ENCODE assay signal across 19 cellular contexts in the genomic region with DNA sequence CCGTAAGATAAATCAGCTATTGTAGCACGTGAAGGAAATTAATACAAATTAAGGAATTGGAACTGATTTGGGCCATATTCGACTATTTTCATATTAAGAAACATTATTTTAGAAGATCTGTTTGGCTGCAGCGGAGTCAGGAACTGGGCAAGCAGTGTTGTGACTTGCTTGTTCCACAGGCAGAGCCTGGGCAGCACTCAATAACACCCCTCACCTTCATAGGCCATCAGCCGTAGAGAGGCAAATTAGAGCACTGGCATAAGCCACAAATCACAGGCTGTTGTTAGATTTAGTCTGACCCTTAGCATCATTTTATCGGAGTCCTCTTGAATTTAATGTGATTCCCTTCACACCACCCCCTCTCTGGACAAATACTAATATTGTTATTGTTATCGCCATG.
A peak's percentile ranks its signal among the peaks of the same experiment; 100 is the strongest.
DNase-seq lines count a peak whose midpoint lies in the region; ATAC-seq, FAIRE-seq and TF ChIP-seq lines count a peak whose summit lies in the region.
"Had no signal": no experiment of that assay in that cellular context is flagged by ENCODE, and none has a peak within 500 bp of the region (broad histone marks: within the 10 kb centered on the region; RNA-seq: fewer than 3 reads in every experiment).

No MANE protein-coding gene starts in this region.

- intact Hi-C loops in PC-9 (cut with micrococcal nuclease; ENCODE audit: unreplicated experiment) = loop anchor here (5.0 kb wide), 1 partner anchor 116 kb away; no protein-coding TSS in a partner anchor
- intact Hi-C loops in left ventricle myocardium inferior (cut with micrococcal nuclease) = no loop called here
- intact Hi-C loops in pancreas (cut with DNase I) = no loop called here
- intact Hi-C loops in posterior vena cava (cut with DNase I) = no loop called here
- intact Hi-C loops in lower lobe of right lung (cut with DNase I) = no loop called here

- TF ChIP-seq CTCF in A549 (IDR thresholded peaks at IDR 0.05) (no peak), PC-9 (conservative IDR thresholded peaks at IDR 0.05) (no peak), left ventricle myocardium inferior (IDR thresholded peaks at IDR 0.05; ENCODE audit: borderline replicate concordance) (no peak), pancreas (IDR thresholded peaks at IDR 0.05) (no peak), lower lobe of right lung (IDR thresholded peaks at IDR 0.05) (no peak)

- FAIRE-seq in A549 (lab: Jason Lieb, UNC) (no peak), pancreas (lab: Jason Lieb, UNC) (no peak)
- FAIRE-seq: G401.6 had no signal

- H3K9me3 ChIP-seq in A549 = no peaks in the 10 kb centered on the region
- H3K9me3 ChIP-seq in PC-9 (ENCODE audit: insufficient read depth, low read depth) = no peaks in the 10 kb centered on the region
- no peaks in the 10 kb centered on the region for H3K9me3 ChIP-seq in left ventricle myocardium inferior (replicated peaks)
- no peaks in the 10 kb centered on the region for H3K9me3 ChIP-seq in pancreas
- no peaks in the 10 kb centered on the region for H3K9me3 ChIP-seq in lower lobe of right lung
- H3K9me3 ChIP-seq: BLaER1 had no signal

- H3K4me3 ChIP-seq in A549 = no peak overlapping the region
- no peak overlapping the region for H3K4me3 ChIP-seq in PC-9
- H3K4me3 ChIP-seq in left ventricle myocardium inferior = no peak overlapping the region
- no peak overlapping the region for H3K4me3 ChIP-seq in pancreas
- no peak overlapping the region for H3K4me3 ChIP-seq in lower lobe of right lung
- H3K4me3 ChIP-seq: BLaER1 had no signal

- POLR2A ChIA-PET in A549 (lab: Yijun Ruan, JAX) = no interaction called here
- POLR2A ChIA-PET in PC-9 (lab: Charles Lee; ENCODE audit: unreplicated experiment) = no interaction called here

- no peaks in the 10 kb centered on the region for H3K9me2 ChIP-seq in PC-9 (ENCODE audit: insufficient read depth)

- H3K27me3 ChIP-seq in PC-9 (ENCODE audit: insufficient read depth, low read depth) (no peaks in the 10 kb centered on the region), left ventricle myocardium inferior (ENCODE audit: low read depth) (no peaks in the 10 kb centered on the region), pancreas (no peaks in the 10 kb centered on the region), lower lobe of right lung (ENCODE audit: low read depth) (no peaks in the 10 kb centered on the region)
- H3K27me3 ChIP-seq: BLaER1 had no signal

- no peak for TF ChIP-seq EP300 in A549 (IDR thresholded peaks at IDR 0.05)

- no peak for TF ChIP-seq POLR2A in A549 (IDR thresholded peaks at IDR 0.05; ENCODE audit: low read length)

- H3K4me1 ChIP-seq in A549 = peaks cover 65% of the 10 kb centered on the region
- peaks cover 40% of the 10 kb centered on the region for H3K4me1 ChIP-seq in PC-9 (replicated peaks; ENCODE audit: insufficient read depth)
- H3K4me1 ChIP-seq in left ventricle myocardium inferior = peaks cover 67% of the 10 kb centered on the region
- peaks cover 46 to 73% (median 69%) of the 10 kb centered on the region in 3 donors for H3K4me1 ChIP-seq in pancreas
- H3K4me1 ChIP-seq in lower lobe of right lung = peaks cover 10% of the 10 kb centered on the region

- H3K27ac ChIP-seq in A549 (peak overlapping the region; percentile 43 to 66; a peak in 4 of 6 replicates), PC-9 (peak overlapping the region; percentile 95), left ventricle myocardium inferior (replicated peaks) (peak overlapping the region; percentile 62), pancreas (peak overlapping the region in 3 of 4 donors; percentile 3 to 46 (median 37)), lower lobe of right lung (no peak overlapping the region)
- H3K27ac ChIP-seq: BLaER1, RWPE1 had no signal

- DNase-seq in A549 (ENCODE audit: low read depth in 1 of 2, low spot score in 1 of 2) (no peak), PC-9 (no peak), left ventricle myocardium inferior (no peak), pancreas (no peak), posterior vena cava (ENCODE audit: low spot score) (no peak), lower lobe of right lung (no peak), SIG-M5 (lab: John Stamatoyannopoulos, UW) (no peak)
- DNase-seq: CD8-positive, alpha-beta memory T cell; DND-41; HCEC 1CT; NCI-H1436; NCI-H2029; NCI-H2171; NCI-H446 treated with DMSO at 0.1 percent for 48 hours; NCI-H748 treated with DMSO at 0.1 percent for 48 hours had no signal

- H3F3A ChIP-seq in PC-9 (ENCODE audit: insufficient read depth, low read depth) = peaks cover 31% of the 10 kb centered on the region

- H3K36me3 ChIP-seq in PC-9 (ENCODE audit: low read depth) = peaks cover 5% of the 10 kb centered on the region; the same call in 1 of the 2 replicates
- peaks cover 5% of the 10 kb centered on the region for H3K36me3 ChIP-seq in left ventricle myocardium inferior
- H3K36me3 ChIP-seq in pancreas = peaks cover 0 to 4% (median 0%) of the 10 kb centered on the region in 3 donors
- H3K36me3 ChIP-seq in lower lobe of right lung = no peaks in the 10 kb centered on the region
- H3K36me3 ChIP-seq: BLaER1 had no signal

- peaks cover 47% of the 10 kb centered on the region for H3K79me2 ChIP-seq in PC-9 (ENCODE audit: low read depth)

- no TSS peak for BruUV-seq in PC-9 (replicated peaks; lab: Mats Ljungman, UMichigan)

- H4K20me1 ChIP-seq in PC-9 (ENCODE audit: insufficient read depth) = no peaks in the 10 kb centered on the region
- H4K20me1 ChIP-seq: BLaER1 had no signal

- CTCF ChIA-PET in A549 (lab: Yijun Ruan, JAX) (interaction anchor here (1.1 kb wide), 1 partner anchor 105 kb away, joined by 3 read pairs; no protein-coding TSS in a partner anchor), PC-9 (lab: Charles Lee) (interaction anchor here (0.6 kb wide), 1 partner anchor 29 kb away, joined by 8 read pairs; no protein-coding TSS in a partner anchor)

- ATAC-seq in A549 (no peak), pancreas (no peak), lower lobe of right lung (no peak), HG03045 (IDR thresholded peaks at IDR 0.05; ENCODE audit: unreplicated experiment) (no peak)

- 78% methylated on average over 7 of the region's 7 CpGs for WGBS in A549 (ENCODE audit: missing lambda C conversion rate)
- WGBS in pancreas, 2 donors = 70 to 74% methylated on average over 7 of the region's 7 CpGs

- H2AFZ ChIP-seq in PC-9 = no peak overlapping the region

- no peak for TF ChIP-seq RAD21 in A549 (conservative IDR thresholded peaks at IDR 0.05 in 1 of 2, IDR thresholded peaks at IDR 0.05 in 1 of 2)

- H3K4me2 ChIP-seq in A549 (peak overlapping the region; percentile 33; the same call in 1 of the 3 replicates), PC-9 (peak overlapping the region; percentile 64)
- H3K4me2 ChIP-seq: BLaER1 had no signal

TF ChIP-seq in A549, 52 proteins besides CTCF, POLR2A, EP300 and RAD21:
- TF ChIP-seq, protein P1, sequence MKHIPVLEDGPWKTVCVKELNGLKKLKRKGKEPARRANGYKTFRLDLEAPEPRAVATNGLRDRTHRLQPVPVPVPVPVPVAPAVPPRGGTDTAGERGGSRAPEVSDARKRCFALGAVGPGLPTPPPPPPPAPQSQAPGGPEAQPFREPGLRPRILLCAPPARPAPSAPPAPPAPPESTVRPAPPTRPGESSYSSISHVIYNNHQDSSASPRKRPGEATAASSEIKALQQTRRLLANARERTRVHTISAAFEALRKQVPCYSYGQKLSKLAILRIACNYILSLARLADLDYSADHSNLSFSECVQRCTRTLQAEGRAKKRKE (CRISPR knock-in tag; IDR thresholded peaks at IDR 0.05; ENCODE audit: low read depth) = no peak
- TF ChIP-seq HEYL (CRISPR knock-in tag; IDR thresholded peaks at IDR 0.05) = no peak
- TF ChIP-seq MYC (IDR thresholded peaks at IDR 0.05; ENCODE audit: borderline replicate concordance, low read length) = no peak
- TF ChIP-seq, protein P2, sequence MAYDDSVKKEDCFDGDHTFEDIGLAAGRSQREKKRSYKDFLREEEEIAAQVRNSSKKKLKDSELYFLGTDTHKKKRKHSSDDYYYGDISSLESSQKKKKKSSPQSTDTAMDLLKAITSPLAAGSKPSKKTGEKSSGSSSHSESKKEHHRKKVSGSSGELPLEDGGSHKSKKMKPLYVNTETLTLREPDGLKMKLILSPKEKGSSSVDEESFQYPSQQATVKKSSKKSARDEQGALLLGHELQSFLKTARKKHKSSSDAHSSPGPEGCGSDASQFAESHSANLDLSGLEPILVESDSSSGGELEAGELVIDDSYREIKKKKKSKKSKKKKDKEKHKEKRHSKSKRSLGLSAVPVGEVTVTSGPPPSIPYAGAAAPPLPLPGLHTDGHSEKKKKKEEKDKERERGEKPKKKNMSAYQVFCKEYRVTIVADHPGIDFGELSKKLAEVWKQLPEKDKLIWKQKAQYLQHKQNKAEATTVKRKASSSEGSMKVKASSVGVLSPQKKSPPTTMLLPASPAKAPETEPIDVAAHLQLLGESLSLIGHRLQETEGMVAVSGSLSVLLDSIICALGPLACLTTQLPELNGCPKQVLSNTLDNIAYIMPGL (CRISPR knock-in tag; IDR thresholded peaks at IDR 0.05; ENCODE audit: borderline replicate concordance) = no peak
- no peak for TF ChIP-seq CBX8 (IDR thresholded peaks at IDR 0.05)
- no peak for TF ChIP-seq MAZ (IDR thresholded peaks at IDR 0.05; ENCODE audit: borderline replicate concordance, low read depth, low read length)
- TF ChIP-seq, protein P3, sequence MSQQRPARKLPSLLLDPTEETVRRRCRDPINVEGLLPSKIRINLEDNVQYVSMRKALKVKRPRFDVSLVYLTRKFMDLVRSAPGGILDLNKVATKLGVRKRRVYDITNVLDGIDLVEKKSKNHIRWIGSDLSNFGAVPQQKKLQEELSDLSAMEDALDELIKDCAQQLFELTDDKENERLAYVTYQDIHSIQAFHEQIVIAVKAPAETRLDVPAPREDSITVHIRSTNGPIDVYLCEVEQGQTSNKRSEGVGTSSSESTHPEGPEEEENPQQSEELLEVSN (IDR thresholded peaks at IDR 0.05; ENCODE audit: borderline replicate concordance, low read depth) = no peak
- no peak for TF ChIP-seq FOXS1 (CRISPR knock-in tag; IDR thresholded peaks at IDR 0.05)
- no peak for TF ChIP-seq EHF (CRISPR knock-in tag; IDR thresholded peaks at IDR 0.05)
- no peak for TF ChIP-seq TFCP2L1 (CRISPR knock-in tag; IDR thresholded peaks at IDR 0.05)
- TF ChIP-seq NR3C1 (IDR thresholded peaks at IDR 0.05) = no peak
- no peak for TF ChIP-seq CHD4 (IDR thresholded peaks at IDR 0.05; ENCODE audit: borderline replicate concordance)
- TF ChIP-seq ZSCAN20 (CRISPR knock-in tag; IDR thresholded peaks at IDR 0.05) = no peak
- no peak for TF ChIP-seq KDM1A (IDR thresholded peaks at IDR 0.05; ENCODE audit: low read depth)
- no peak for TF ChIP-seq TP53 (CRISPR knock-in tag; IDR thresholded peaks at IDR 0.05)
- TF ChIP-seq GATA3 (IDR thresholded peaks at IDR 0.05; ENCODE audit: borderline replicate concordance) = no peak
- TF ChIP-seq ESRRA (IDR thresholded peaks at IDR 0.05; ENCODE audit: borderline replicate concordance, low read length) = no peak
